ENCODE assay signal across 8 cellular contexts in the genomic region with DNA sequence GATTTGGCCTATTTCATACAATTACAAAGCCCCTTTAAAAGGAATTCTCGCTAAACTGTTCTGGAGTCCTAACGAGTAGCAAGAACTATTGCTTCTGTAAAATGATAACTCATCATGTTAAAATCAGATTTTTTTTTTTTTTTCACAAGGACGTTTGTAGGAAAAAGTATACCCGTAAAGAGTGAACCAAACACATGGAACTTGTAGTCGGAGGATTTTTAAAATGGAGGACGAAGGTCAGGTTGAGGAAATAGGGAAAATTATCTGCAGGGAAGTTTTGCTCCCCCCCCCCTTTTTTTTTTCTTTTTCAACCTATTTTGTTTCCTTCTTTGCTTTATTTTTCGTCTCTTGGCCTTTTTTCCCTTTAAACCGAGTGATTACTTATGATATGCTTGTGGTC. TPM values are rescaled to one million over a fixed set of nuclear protein-coding genes. Genes with fewer than 3 reads are reported as not detected.
DNase-seq lines count a peak whose midpoint lies in the region; ATAC-seq and TF ChIP-seq lines count a peak whose summit lies in the region.

No MANE protein-coding gene starts in this region.

- no peak overlapping the region for H2BK5ac ChIP-seq in trophoblast cell (ENCODE audit: low read depth, low read length, poor library complexity)

- no peak overlapping the region for H2AFZ ChIP-seq in trophoblast cell (ENCODE audit: insufficient read depth, low read length, poor library complexity)

- peaks cover 5% of the 10 kb centered on the region for H3K79me2 ChIP-seq in trophoblast cell (ENCODE audit: control insufficient read depth, insufficient read depth, low read length, poor library complexity)

- no peak overlapping the region for H2BK120ac ChIP-seq in trophoblast cell (ENCODE audit: insufficient read depth, low read length, poor library complexity)

- H3K4me1 ChIP-seq in right atrium auricular region (peaks cover 0 to 47% of the 10 kb centered on the region in 2 donors), esophagus (ENCODE audit: control insufficient read depth in 2 of 2, insufficient read depth in 2 of 2, low read length in 1 of 2) (no peaks in the 10 kb centered on the region), trophoblast cell (ENCODE audit: control insufficient read depth in 1 of 2, insufficient read depth in 2 of 2, low read length in 2 of 2) (peaks cover 3 to 8% of the 10 kb centered on the region in 2 experiments)

- no peak overlapping the region for H4K91ac ChIP-seq in trophoblast cell (ENCODE audit: low read depth, low read length)

- no peak overlapping the region for H3K14ac ChIP-seq in trophoblast cell (ENCODE audit: low read length)

- H4K12ac ChIP-seq in trophoblast cell (ENCODE audit: low read depth, low read length) = no peak overlapping the region

- TF ChIP-seq CTCF in right atrium auricular region (IDR thresholded peaks at IDR 0.05) = no peak

- peaks cover 5% of the 10 kb centered on the region for H3K79me1 ChIP-seq in trophoblast cell (ENCODE audit: low read length)

- no peak overlapping the region for H3K23ac ChIP-seq in trophoblast cell (ENCODE audit: low read length)

- H3K9ac ChIP-seq in trophoblast cell (ENCODE audit: low read length) = peak overlapping the region; percentile 91

- DNase-seq in right atrium auricular region (ENCODE audit: low spot score) (no peak), left cardiac atrium (no peak), SK-MEL-5 (ENCODE audit: low read depth, low spot score) (peak; percentile 28), trophoblast cell (peak in 1 of 2 donors; percentile 5), NCI-H1436 treated with DMSO at 0.1 percent for 48 hours (lab: John Stamatoyannopoulos, UW) (no peak)

- no peak overlapping the region for H3K18ac ChIP-seq in trophoblast cell (ENCODE audit: low read length)

- in situ Hi-C loops in SK-MEL-5 (cut with HindIII; ENCODE audit: low pct_unique_long_range_greater_than_20kb, low sequenced_read_pairs) = no loop called here

- H3K27me3 ChIP-seq in right atrium auricular region (no peaks in the 10 kb centered on the region), esophagus (ENCODE audit: control insufficient read depth in 1 of 2, insufficient read depth in 2 of 2, low read length in 2 of 2) (no peaks in the 10 kb centered on the region), trophoblast cell (ENCODE audit: insufficient read depth, low read length) (no peaks in the 10 kb centered on the region)

- H2AK5ac ChIP-seq in trophoblast cell (ENCODE audit: low read length) = no peak overlapping the region

- H3K4ac ChIP-seq in trophoblast cell (ENCODE audit: low read depth, low read length) = no peak overlapping the region

- H3K36me3 ChIP-seq in right atrium auricular region (peaks cover 6% of the 10 kb centered on the region), esophagus (ENCODE audit: control insufficient read depth in 2 of 2, insufficient read depth in 2 of 2, low read length in 1 of 2) (no peaks in the 10 kb centered on the region), trophoblast cell (ENCODE audit: control insufficient read depth in 1 of 2, insufficient read depth in 2 of 2, low read length in 2 of 2) (peaks cover 0 to 3% of the 10 kb centered on the region in 2 experiments)

- no peak overlapping the region for H2BK12ac ChIP-seq in trophoblast cell (ENCODE audit: low read length)

- peak overlapping the region; percentile 79 for H3K4me2 ChIP-seq in trophoblast cell (ENCODE audit: low read length)

- H3K27ac ChIP-seq in right atrium auricular region (peak overlapping the region; percentile 96), esophagus (ENCODE audit: low read depth in 2 of 2, low read length in 1 of 2) (peak overlapping the region; percentile 97 to 98), trophoblast cell (ENCODE audit: low read depth, low read length) (peak overlapping the region; percentile 77)

- ATAC-seq in left cardiac atrium (no peak), GM21825 (IDR thresholded peaks at IDR 0.05; ENCODE audit: unreplicated experiment) (no peak), HG03025 (IDR thresholded peaks at IDR 0.05; ENCODE audit: low FRiP score, unreplicated experiment) (no peak)

- intact Hi-C loops in left cardiac atrium (cut with DNase I) = loop anchor here in 1 of 2 donors (5.0 kb wide), 1 partner anchor 39 kb away; no protein-coding TSS in a partner anchor

- no peaks in the 10 kb centered on the region for H3K9me3 ChIP-seq in right atrium auricular region
- no peaks in the 10 kb centered on the region for H3K9me3 ChIP-seq in esophagus (ENCODE audit: control insufficient read depth in 2 of 2, insufficient read depth in 1 of 2, low read depth in 1 of 2, low read length in 1 of 2)
- no peaks in the 10 kb centered on the region for H3K9me3 ChIP-seq in trophoblast cell (ENCODE audit: insufficient read depth, low read depth, low read length)

- H4K8ac ChIP-seq in trophoblast cell (ENCODE audit: low read depth, low read length) = no peak overlapping the region

- H3K4me3 ChIP-seq in right atrium auricular region = peak overlapping the region; percentile 74 to 86
- H3K4me3 ChIP-seq in esophagus (ENCODE audit: low read depth in 1 of 2, low read length in 2 of 2) = peak overlapping the region; percentile 88 to 90
- H3K4me3 ChIP-seq in trophoblast cell (ENCODE audit: low read depth, low read length) = peak overlapping the region; percentile 93

- 7 to 10% methylated on average over 8 of the region's 8 CpGs for WGBS in esophagus, 2 donors
- WGBS in trophoblast cell (ENCODE audit: extremely low coverage, insufficient coverage, insufficient read length) = no CpG with 5 or more reads among the region's 8 CpGs

RNA-seq across cellular contexts. Expression of gene HSD17B12, which starts 1.0 kb away (rescaled TPM):
- 100 to 1,000 TPM in 1 of 2 donors, 10 to 100 TPM in 1; 61.4 to 108 TPM for total RNA-seq in right atrium auricular region
- 100 to 1,000 TPM; 119 to 155 TPM for total RNA-seq in left cardiac atrium
- 107 and 132 TPM in 2 replicates for total RNA-seq in SK-MEL-5 (2014; rRNA removed; shearing (Covaris generic))
- polyA plus RNA-seq in SK-MEL-5 (2015; cell fraction: cytosol; rRNA removed) = 92.8 and 115 TPM in 2 replicates
- polyA plus RNA-seq in SK-MEL-5 (2015; cell fraction: nucleus; rRNA removed) = 34.5 and 41.2 TPM in 2 replicates
- polyA plus RNA-seq in esophagus = 10 to 100 TPM; 33.2 to 46.7 TPM
- 104 and 108 TPM in 2 replicates for polyA plus RNA-seq in trophoblast cell (2013)
